Comparison of ENCODE assay signal across 1 cellular context in genomic region chr10:48245977-48246376, GRCh38.
TF ChIP-seq lines count a peak whose summit lies in the region.

No MANE protein-coding gene starts in this region.

TF ChIP-seq in H1, 55 proteins besides CTCF, POLR2A, EP300 and RAD21:
- TF ChIP-seq RXRA (IDR thresholded peaks at IDR 0.05; ENCODE audit: insufficient read depth, low read depth, low read length) (no peak), EGR1 (IDR thresholded peaks at IDR 0.05; ENCODE audit: borderline replicate concordance, low read depth, low read length) (no peak), CTBP2 (IDR thresholded peaks at IDR 0.05; ENCODE audit: borderline replicate concordance, insufficient read depth, insufficient read length, low read length) (no peak), SIX5 (IDR thresholded peaks at IDR 0.05; ENCODE audit: low read depth, low read length) (no peak), TEAD4 (IDR thresholded peaks at IDR 0.05; ENCODE audit: low read depth, low read length) (no peak), SAP30 (IDR thresholded peaks at IDR 0.05; ENCODE audit: insufficient read depth, insufficient replicate concordance, low read length) (no peak), PHF8 (conservative IDR thresholded peaks at IDR 0.05; ENCODE audit: low read depth, low read length) (no peak), CHD2 (IDR thresholded peaks at IDR 0.05; ENCODE audit: low read length) (no peak), ATF2 (IDR thresholded peaks at IDR 0.05; ENCODE audit: low read length) (no peak), TBP (IDR thresholded peaks at IDR 0.05; ENCODE audit: low read depth, low read length) (no peak), ATF3 (IDR thresholded peaks at IDR 0.05; ENCODE audit: insufficient read depth, low read depth, low read length) (no peak), SRF (IDR thresholded peaks at IDR 0.05; ENCODE audit: low read depth, low read length) (no peak), SP4 (IDR thresholded peaks at IDR 0.05; ENCODE audit: low read length) (no peak)
